9 cellular contexts compared by ENCODE assay signal in genomic region chr11:74754507-74755255, GRCh38. TPM values are rescaled to one million over a fixed set of nuclear protein-coding genes. Genes with fewer than 3 reads are reported as not detected.
A peak's percentile ranks its signal among the peaks of the same experiment; 100 is the strongest.
DNase-seq lines count a peak whose midpoint lies in the region; ATAC-seq, FAIRE-seq and TF ChIP-seq lines count a peak whose summit lies in the region.
"Had no signal": no experiment of that assay in that cellular context is flagged by ENCODE, and none has a peak within 500 bp of the region (broad histone marks: within the 10 kb centered on the region; RNA-seq: fewer than 3 reads in every experiment).

No MANE protein-coding gene starts in this region.

- no peak overlapping the region; the same call in 1 of the 2 replicates for H2BK12ac ChIP-seq in H1 (ENCODE audit: low read depth, low read length)

- no peak overlapping the region for H3K56ac ChIP-seq in H1 (replicated peaks; ENCODE audit: insufficient read length, low read depth, low read length)

- H3K4me2 ChIP-seq in Karpas-422 (ENCODE audit: low read depth, low read length, poor library complexity, severe bottlenecking) (no peak overlapping the region), H1 (ENCODE audit: insufficient read depth in 1 of 2, low read depth in 2 of 2, low read length in 2 of 2) (peak overlapping the region in 1 of 2 experiments; percentile 62; a peak in 2 of 4 replicates)

- H3K36me3 ChIP-seq in Karpas-422 (ENCODE audit: insufficient read depth, low read length), result peaks cover 31% of the 10 kb centered on the region
- H3K36me3 ChIP-seq in H1 (ENCODE audit: control insufficient read depth in 2 of 4, insufficient read depth in 4 of 4, low read length in 3 of 4), result no peaks in the 10 kb centered on the region
- no peaks in the 10 kb centered on the region for H3K36me3 ChIP-seq in pancreas
- H3K36me3 ChIP-seq in transverse colon, result no peaks in the 10 kb centered on the region

- FAIRE-seq in H1 (lab: Jason Lieb, UNC), result no peak
- no peak for FAIRE-seq in pancreas (lab: Jason Lieb, UNC)

- TF ChIP-seq EP300 in H1 (IDR thresholded peaks at IDR 0.05; ENCODE audit: borderline replicate concordance in 1 of 2, low read depth in 2 of 2, low read length in 2 of 2) (no peak), transverse colon (IDR thresholded peaks at IDR 0.05; ENCODE audit: low read depth) (no peak)

- H3K27ac ChIP-seq in Karpas-422 (ENCODE audit: low read length), result peak overlapping the region; percentile 9; the same call in 1 of the 2 replicates
- H3K27ac ChIP-seq in H1 (ENCODE audit: low read depth, low read length), result no peak overlapping the region
- H3K27ac ChIP-seq in pancreas, result peak overlapping the region in 2 of 4 donors; percentile 36 to 37
- H3K27ac ChIP-seq in transverse colon, result peak overlapping the region in 2 of 4 donors; percentile 6 to 21

- no peak overlapping the region for H2BK20ac ChIP-seq in H1 (ENCODE audit: low read length)

- no peak overlapping the region for H3K14ac ChIP-seq in H1 (ENCODE audit: insufficient read length)

- 86% methylated on average over 15 of the region's 15 CpGs; no CpG with 5 or more reads in 1 of the 2 experiments for WGBS in H1 (ENCODE audit: extremely low coverage in 1 of 2, insufficient coverage in 1 of 2, insufficient read length in 1 of 2, insufficient replicate concordance in 2 of 2, low coverage in 1 of 2, low lambda C conversion rate in 2 of 2, missing lambda C conversion rate in 1 of 2), 2 experiments
- 77% methylated on average over 15 of the region's 15 CpGs for WGBS in pancreas, 2 donors
- WGBS in transverse colon (ENCODE audit: low coverage in 1 of 2), 2 donors, result 50 to 68% methylated on average over 8 to 15 of the region's 15 CpGs

- H3K27me3 ChIP-seq in Karpas-422 (ENCODE audit: low read length) (no peaks in the 10 kb centered on the region), H1 (replicated peaks in 1 of 4; ENCODE audit: control insufficient read depth in 3 of 4, extremely low read depth in 1 of 4, insufficient read depth in 3 of 4, low read length in 3 of 4) (no peaks in the 10 kb centered on the region), pancreas (no peaks in the 10 kb centered on the region), transverse colon (no peaks in the 10 kb centered on the region)

- H2BK120ac ChIP-seq in H1 (replicated peaks; ENCODE audit: low read depth, low read length), result no peak overlapping the region

- DNase-seq in GM03348 (ENCODE audit: low spot score) (peak; percentile 73), Karpas-422 (no peak), H1 (ENCODE audit: low read depth in 1 of 2, low spot score in 2 of 2) (no peak), pancreas (no peak), NCI-H1105 (lab: John Stamatoyannopoulos, UW) (no peak), mesenteric fat pad (ENCODE audit: low spot score) (no peak), transverse colon (no peak)
- no peak for DNase-seq in stimulated activated CD4-positive, alpha-beta T cell treated with anti-CD3 and anti-CD28 coated beads, Interleukin-15, amount 100 ng/mL, for 24 hours
- DNase-seq: right cardiac atrium had no signal

- peak in 3 of 4 donors; percentile 29 to 71 (median 68) for ATAC-seq in pancreas

- H3K9me3 ChIP-seq in Karpas-422 (ENCODE audit: low read length), result peaks cover 6% of the 10 kb centered on the region; the same call in 1 of the 2 replicates
- H3K9me3 ChIP-seq in H1 (ENCODE audit: insufficient read depth in 2 of 2, low read depth in 1 of 2, low read length in 1 of 2), result peaks cover 0 to 3% of the 10 kb centered on the region in 2 experiments; a peak in 1 of 4 replicates
- H3K9me3 ChIP-seq in pancreas, result no peaks in the 10 kb centered on the region
- no peaks in the 10 kb centered on the region for H3K9me3 ChIP-seq in transverse colon

- in situ Hi-C loops in transverse colon (cut with MboI; ENCODE audit: low pct_ligation_motif_present in 1 of 4, low pct_unique_long_range_greater_than_20kb in 1 of 4, low sequenced_read_pairs in 3 of 4), result no loop called here

- TF ChIP-seq CTCF in H1 (IDR thresholded peaks at IDR 0.05; ENCODE audit: control extremely low read depth in 1 of 3, insufficient read depth in 1 of 3, low read depth in 1 of 3, low read length in 3 of 3) (no peak), pancreas (IDR thresholded peaks at IDR 0.05) (no peak), transverse colon (IDR thresholded peaks at IDR 0.05) (no peak)

- H3K4me1 ChIP-seq in Karpas-422 (ENCODE audit: low read length), result peaks cover 18% of the 10 kb centered on the region
- H3K4me1 ChIP-seq in H1 (replicated peaks in 1 of 4; ENCODE audit: control insufficient read depth in 3 of 4, insufficient read depth in 4 of 4, low read length in 3 of 4), result peaks cover 3 to 7% (median 4%) of the 10 kb centered on the region in 4 experiments; a peak in 5 of 7 replicates
- peaks cover 12 to 40% (median 22%) of the 10 kb centered on the region in 3 donors for H3K4me1 ChIP-seq in pancreas
- H3K4me1 ChIP-seq in transverse colon, result peaks cover 19 to 59% (median 26%) of the 10 kb centered on the region in 4 donors

- no peak overlapping the region for H3K4ac ChIP-seq in H1 (replicated peaks; ENCODE audit: insufficient read length, low read depth, low read length)

- no peak overlapping the region for H4K8ac ChIP-seq in H1 (ENCODE audit: extremely low read depth, insufficient read depth, low read length)

- no peak overlapping the region for H3K18ac ChIP-seq in H1 (ENCODE audit: extremely low read depth, low read length)

- no peaks in the 10 kb centered on the region for H3K9me2 ChIP-seq in Karpas-422 (replicated peaks; ENCODE audit: insufficient read depth, low read length)

- no peak overlapping the region for H2BK15ac ChIP-seq in H1 (ENCODE audit: low read length)

- H2BK5ac ChIP-seq in H1 (ENCODE audit: low read depth, low read length), result no peak overlapping the region

- no peak overlapping the region for H3K4me3 ChIP-seq in Karpas-422 (ENCODE audit: low read length)
- no peak overlapping the region for H3K4me3 ChIP-seq in H1 (ENCODE audit: extremely low read depth in 1 of 4, insufficient read depth in 2 of 4, low read depth in 3 of 4, low read length in 4 of 4)
- H3K4me3 ChIP-seq in pancreas, result no peak overlapping the region
- no peak overlapping the region for H3K4me3 ChIP-seq in transverse colon

- no peak overlapping the region for H4K91ac ChIP-seq in H1 (replicated peaks; ENCODE audit: insufficient read length, low read length)

- CTCF ChIA-PET in H1 (lab: Charles Lee; ENCODE audit: partially characterized antibody), result interaction anchor here (0.8 to 1.7 kb wide), 2 partner anchors 23 to 91 kb away, joined by 3 to 5 read pairs; no protein-coding TSS in a partner anchor

- TF ChIP-seq POLR2A in H1 (IDR thresholded peaks at IDR 0.05; ENCODE audit: control extremely low read depth in 1 of 2, low read depth in 2 of 2, low read length in 2 of 2) (no peak), transverse colon (IDR thresholded peaks at IDR 0.05) (no peak)

- H2AFZ ChIP-seq in Karpas-422 (ENCODE audit: low read length) (no peak overlapping the region), H1 (ENCODE audit: low read length) (no peak overlapping the region)

- no peak overlapping the region for H4K5ac ChIP-seq in H1 (ENCODE audit: insufficient read length, low read depth, low read length)

- no peak for TF ChIP-seq RAD21 in H1 (IDR thresholded peaks at IDR 0.05 in 1 of 2, conservative IDR thresholded peaks at IDR 0.05 in 1 of 2; ENCODE audit: low read depth in 2 of 2, low read length in 2 of 2)

- H3K79me1 ChIP-seq in H1 (ENCODE audit: low read depth, low read length), result peaks cover 3% of the 10 kb centered on the region

- H2AK5ac ChIP-seq in H1 (ENCODE audit: low read depth, low read length), result no peak overlapping the region

- H3K79me2 ChIP-seq in Karpas-422 (ENCODE audit: low read length) (peaks cover 71% of the 10 kb centered on the region), H1 (ENCODE audit: control insufficient read depth in 1 of 2, insufficient read depth in 2 of 2, low read length in 2 of 2) (peaks cover 0 to 62% of the 10 kb centered on the region in 2 experiments; a peak in 2 of 4 replicates)

- H4K20me1 ChIP-seq in Karpas-422 (ENCODE audit: insufficient read depth, low read depth, low read length) (peaks cover 2% of the 10 kb centered on the region; the same call in 1 of the 2 replicates), H1 (replicated peaks in 1 of 2; ENCODE audit: control insufficient read depth in 1 of 2, insufficient read depth in 2 of 2, low read length in 2 of 2) (peaks cover 0 to 3% of the 10 kb centered on the region in 2 experiments)

- H3K23ac ChIP-seq in H1 (ENCODE audit: insufficient read length), result no peak overlapping the region

- H3K9ac ChIP-seq in Karpas-422 (ENCODE audit: low read length) (no peak overlapping the region), H1 (replicated peaks in 1 of 4; ENCODE audit: extremely low read depth in 1 of 4, low read depth in 3 of 4, low read length in 3 of 4) (no peak overlapping the region)

- POLR2A ChIA-PET in H1 (lab: Charles Lee; ENCODE audit: partially characterized antibody), result interaction anchor here (0.6 to 2.0 kb wide), 2 partner anchors 11 to 114 kb away, joined by 3 to 4 read pairs; no protein-coding TSS in a partner anchor

- intact Hi-C loops in pancreas (cut with DNase I) (no loop called here), transverse colon (cut with DNase I; ENCODE audit: low total_unique reads) (no loop called here)

- peaks cover 5% of the 10 kb centered on the region; the same call in 1 of the 2 replicates for H3K23me2 ChIP-seq in H1 (ENCODE audit: low read depth, low read length)

RNA-seq across cellular contexts. Expression of gene RNF169, which starts 6.0 kb away (rescaled TPM):
- 18.8 and 47.0 TPM in 2 replicates for total RNA-seq in Karpas-422 (2014; rRNA removed; shearing (Covaris generic); ENCODE audit: low replicate concordance)
- 12.1 and 12.5 TPM in 2 replicates for total RNA-seq in H1 (2021; fragmentation: NEBNext Ultra II Directional; extraction: Animal tissue kit (Norgen Biotek cat#: 25700))
- polyA plus RNA-seq in H1 (2011; rRNA removed) (2.1 and 3.6 TPM in 2 replicates), pancreas (1 to 10 TPM; 2.3 to 3.5 TPM)
- 3.6 TPM for polyA plus RNA-seq in H1 (2011; cell fraction: cytosol; rRNA removed)
- polyA plus RNA-seq in H1 (2011; cell fraction: nucleus; rRNA removed), result 3.5 TPM
- polyA plus RNA-seq in H1 (2012, experiment 1 of 2), result 3.4 to 5.0 TPM (median 3.6 TPM) in 4 replicates
- 0.37 TPM for polyA plus RNA-seq in H1 (2012, experiment 2 of 2)
- 4.7 TPM for polyA plus RNA-seq in H1 (2013, experiment 1 of 2)
- polyA plus RNA-seq in H1 (2013, experiment 2 of 2), result 4.4 TPM
- 19.6 and 25.2 TPM in 2 replicates for polyA minus RNA-seq in H1 (2011; rRNA and poly(A)+ RNA removed)
- polyA minus RNA-seq in H1 (2011; cell fraction: cytosol; rRNA and poly(A)+ RNA removed), result 22.8 TPM
- polyA minus RNA-seq in H1 (2011; cell fraction: nucleus; rRNA and poly(A)+ RNA removed), result 29.2 TPM
- total RNA-seq in pancreas (10 to 100 TPM in 1 of 6 donors, 1 to 10 TPM in 5; 6.7 to 12.0 (median 7.5) TPM), mesenteric fat pad (13.6 TPM), transverse colon (10 to 100 TPM; 15.1 to 22.4 (median 16.6) TPM)

RNA-seq across cellular contexts. Expression of gene CHRDL2, which starts 23.5 kb away (rescaled TPM):
- total RNA-seq in Karpas-422 (2014; rRNA removed; shearing (Covaris generic); ENCODE audit: low replicate concordance), result not detected in 2 replicates
- total RNA-seq in H1 (2021; fragmentation: NEBNext Ultra II Directional; extraction: Animal tissue kit (Norgen Biotek cat#: 25700)), result 0.25 and 0.48 TPM in 2 replicates
- polyA plus RNA-seq in H1 (2011; rRNA removed) (0.26 and 0.49 TPM in 2 replicates), pancreas (1 to 10 TPM; 2.0 to 3.8 TPM)
- 0.18 TPM for polyA plus RNA-seq in H1 (2011; cell fraction: cytosol; rRNA removed)
- 0.24 TPM for polyA plus RNA-seq in H1 (2011; cell fraction: nucleus; rRNA removed)
- polyA plus RNA-seq in H1 (2012, experiment 1 of 2), result 0.40 to 1.0 TPM (median 0.56 TPM) in 4 replicates
- polyA plus RNA-seq in H1 (2012, experiment 2 of 2), result 0.58 TPM
- polyA plus RNA-seq in H1 (2013, experiment 1 of 2), result 1.2 TPM
- polyA plus RNA-seq in H1 (2013, experiment 2 of 2), result 0.52 TPM
- 0.09 and 0.34 TPM in 2 replicates for polyA minus RNA-seq in H1 (2011; rRNA and poly(A)+ RNA removed)
- not detected for polyA minus RNA-seq in H1 (2011; cell fraction: cytosol; rRNA and poly(A)+ RNA removed)
- 0.40 TPM for polyA minus RNA-seq in H1 (2011; cell fraction: nucleus; rRNA and poly(A)+ RNA removed)
- total RNA-seq in pancreas (1 to 10 TPM in 2 of 6 donors, under 1 TPM in 3, not detected in 1; 0.72 to 6.9 (median 0.82) TPM), mesenteric fat pad (0.67 TPM), transverse colon (10 to 100 TPM in 1 of 4 donors, 1 to 10 TPM in 3; 2.2 to 20.9 (median 4.0) TPM)
